Comparison of ENCODE assay signal across 19 cellular contexts in genomic region chr6:122872311-122872710, GRCh38.
"Had no signal": no experiment of that assay in that cellular context is flagged by ENCODE, and none has a peak within 500 bp of the region (broad histone marks: within the 10 kb centered on the region; RNA-seq: fewer than 3 reads in every experiment).

No MANE protein-coding gene starts in this region.

- H3K27me3 Mint-ChIP-seq: activated CD8-positive, alpha-beta T cell treated with anti-CD3 and anti-CD28 coated beads for 36 hours had no signal

- H3K9ac ChIP-seq: parathyroid adenoma had no signal

- H3K9me3 Mint-ChIP-seq: activated CD8-positive, alpha-beta T cell treated with anti-CD3 and anti-CD28 coated beads for 36 hours; activated naive CD4-positive, alpha-beta T cell treated with anti-CD3 and anti-CD28 coated beads, Interleukin-2, amount 50 U/mL, for 24 hours; stimulated activated effector memory CD8-positive, alpha-beta T cell treated with anti-CD3 and anti-CD28 coated beads, Interleukin-12 subunit alpha, Interleukin-12 subunit beta, amount 100 ng/mL, for 72 hours; WTC11 had no signal

- H2AFZ ChIP-seq: hepatocyte, parathyroid adenoma had no signal

- ATAC-seq: activated CD8-positive, alpha-beta T cell treated with anti-CD3 and anti-CD28 coated beads for 36 hours; activated T-cell treated with anti-CD3 and anti-CD28 coated beads, Interleukin-2, amount 50 U/mL, for 4 hours; esophagus mucosa; mucosa of descending colon; naive thymus-derived CD4-positive, alpha-beta T cell; WTC11 had no signal

- FAIRE-seq: colon, kidney had no signal

- H3K4me1 Mint-ChIP-seq: activated naive CD4-positive, alpha-beta T cell treated with anti-CD3 and anti-CD28 coated beads, Interleukin-2, amount 50 U/mL, for 24 hours; naive thymus-derived CD4-positive, alpha-beta T cell; stimulated activated effector memory CD8-positive, alpha-beta T cell treated with anti-CD3 and anti-CD28 coated beads, Interleukin-12 subunit alpha, Interleukin-12 subunit beta, amount 100 ng/mL, for 72 hours had no signal

- H3K4me2 ChIP-seq: hepatocyte had no signal

- H3K36me3 ChIP-seq: adrenal gland, left ventricle myocardium inferior, neutrophil, thoracic aorta had no signal

- H3K79me2 ChIP-seq: hepatocyte, parathyroid adenoma had no signal

- H3K27ac Mint-ChIP-seq: activated CD8-positive, alpha-beta T cell treated with anti-CD3 and anti-CD28 coated beads for 36 hours; activated naive CD4-positive, alpha-beta T cell treated with anti-CD3 and anti-CD28 coated beads, Interleukin-2, amount 50 U/mL, for 24 hours; naive thymus-derived CD4-positive, alpha-beta T cell; stimulated activated effector memory CD8-positive, alpha-beta T cell treated with anti-CD3 and anti-CD28 coated beads, Interleukin-12 subunit alpha, Interleukin-12 subunit beta, amount 100 ng/mL, for 72 hours; WTC11 had no signal

- H3K4me3 ChIP-seq: adrenal gland, hepatocyte, left ventricle myocardium inferior, mucosa of descending colon, thoracic aorta had no signal

- H3K4me1 ChIP-seq: adrenal gland, left ventricle myocardium inferior, parathyroid adenoma had no signal

- H3K9me3 ChIP-seq: adrenal gland, left ventricle myocardium inferior, mucosa of descending colon, neutrophil, thoracic aorta had no signal

- H3K36me3 Mint-ChIP-seq: activated naive CD4-positive, alpha-beta T cell treated with anti-CD3 and anti-CD28 coated beads, Interleukin-2, amount 50 U/mL, for 24 hours; naive thymus-derived CD4-positive, alpha-beta T cell; stimulated activated effector memory CD8-positive, alpha-beta T cell treated with anti-CD3 and anti-CD28 coated beads, Interleukin-12 subunit alpha, Interleukin-12 subunit beta, amount 100 ng/mL, for 72 hours; WTC11 had no signal

- H3K27ac ChIP-seq: adrenal gland, hepatocyte, left ventricle myocardium inferior, neutrophil, parathyroid adenoma, thoracic aorta had no signal

- H3K4me3 Mint-ChIP-seq: activated CD8-positive, alpha-beta T cell treated with anti-CD3 and anti-CD28 coated beads for 36 hours; activated naive CD4-positive, alpha-beta T cell treated with anti-CD3 and anti-CD28 coated beads, Interleukin-2, amount 50 U/mL, for 24 hours; activated T-cell treated with anti-CD3 and anti-CD28 coated beads, Interleukin-2, amount 50 U/mL, for 4 hours; naive thymus-derived CD4-positive, alpha-beta T cell; stimulated activated effector memory CD8-positive, alpha-beta T cell treated with anti-CD3 and anti-CD28 coated beads, Interleukin-12 subunit alpha, Interleukin-12 subunit beta, amount 100 ng/mL, for 72 hours; WTC11 had no signal

- H3K27me3 ChIP-seq: adrenal gland, hepatocyte, neutrophil had no signal

- DNase-seq: activated CD4-positive, alpha-beta T cell treated with anti-CD3 and anti-CD28 coated beads for 4 hours; activated CD8-positive, alpha-beta T cell treated with anti-CD3 and anti-CD28 coated beads for 36 hours; activated effector memory CD4-positive, alpha-beta T cell treated with anti-CD3 and anti-CD28 coated beads, Interleukin-2, amount 50 U/mL, for 16 hours; activated T-cell treated with anti-CD3 and anti-CD28 coated beads, Interleukin-2, amount 50 U/mL, for 4 hours; adrenal gland; kidney; left ventricle myocardium inferior; mucosa of descending colon; naive thymus-derived CD4-positive, alpha-beta T cell; retina had no signal
